ENCODE assay signal across 8 cellular contexts in the genomic region with DNA sequence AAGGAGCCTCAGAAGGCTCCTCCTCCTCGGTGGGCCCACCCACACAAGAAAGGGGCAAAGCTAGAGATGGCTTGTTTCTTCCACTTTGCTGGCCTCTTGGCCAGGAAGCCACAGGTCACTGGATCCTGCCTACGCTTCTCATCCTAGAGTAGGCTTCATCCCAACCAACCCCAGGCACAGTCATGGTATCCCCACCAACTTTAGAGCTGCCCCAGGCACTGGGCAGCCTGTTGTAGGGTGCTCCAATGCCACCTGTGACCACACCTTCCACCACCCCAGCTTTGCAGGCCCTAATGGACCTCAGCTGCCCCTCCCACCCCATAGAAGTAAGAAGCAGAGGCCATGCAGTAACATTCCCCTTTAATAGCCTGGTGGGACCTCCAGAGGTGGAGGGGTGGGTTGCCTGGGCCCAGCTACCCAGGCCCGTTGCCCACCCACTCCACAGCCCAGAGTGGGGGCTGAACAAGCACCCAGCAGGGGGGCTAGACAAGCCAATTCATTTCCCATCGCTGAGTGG. TPM values are rescaled to one million over a fixed set of nuclear protein-coding genes. Genes with fewer than 3 reads are reported as not detected.
DNase-seq lines count a peak whose midpoint lies in the region; ATAC-seq, FAIRE-seq and TF ChIP-seq lines count a peak whose summit lies in the region.

No MANE protein-coding gene starts in this region.

- TF ChIP-seq CTCF in fibroblast of lung (conservative IDR thresholded peaks at IDR 0.05 in 1 of 2, IDR thresholded peaks at IDR 0.05 in 1 of 2; ENCODE audit: low read depth in 1 of 2, low read length in 2 of 2) (no peak), progenitor cell of endocrine pancreas (IDR thresholded peaks at IDR 0.05; ENCODE audit: unreplicated experiment) (no peak), D721Med (IDR thresholded peaks at IDR 0.05; ENCODE audit: insufficient read depth, missing control alignments) (no peak)

- peaks cover 12% of the 10 kb centered on the region for H3K36me3 Mint-ChIP-seq in progenitor cell of endocrine pancreas (ENCODE audit: insufficient read depth)

- H3K4me2 ChIP-seq in fibroblast of lung (ENCODE audit: extremely low read depth, insufficient read depth, low read length) = peak overlapping the region; percentile 89

- ATAC-seq in SK-N-SH treated with all-trans-retinoic acid at 6 μM for 48 hours (no peak), GM18870 (IDR thresholded peaks at IDR 0.05; ENCODE audit: unreplicated experiment) (no peak), HG02852 (IDR thresholded peaks at IDR 0.05; ENCODE audit: unreplicated experiment) (no peak), GM21423 (IDR thresholded peaks at IDR 0.05; ENCODE audit: unreplicated experiment) (no peak)

- H3K27ac Mint-ChIP-seq in progenitor cell of endocrine pancreas = peak overlapping the region; percentile 96

- H3K9me3 ChIP-seq in ES-I3 (ENCODE audit: control insufficient read depth, insufficient read depth, low read length) (no peaks in the 10 kb centered on the region), fibroblast of lung (ENCODE audit: control insufficient read depth, insufficient read depth, low read depth, low read length) (no peaks in the 10 kb centered on the region)

- no peaks in the 10 kb centered on the region for H4K20me1 ChIP-seq in fibroblast of lung (ENCODE audit: control insufficient read depth, extremely low read depth, insufficient read depth, low read length)

- peak overlapping the region; percentile 92 for H3K4me3 Mint-ChIP-seq in progenitor cell of endocrine pancreas (ENCODE audit: low read depth)

- H3K27me3 ChIP-seq in fibroblast of lung (ENCODE audit: control insufficient read depth, insufficient read depth, low read length) = no peaks in the 10 kb centered on the region

- no peaks in the 10 kb centered on the region for H3K9me3 Mint-ChIP-seq in progenitor cell of endocrine pancreas (ENCODE audit: low read depth)

- peak overlapping the region; percentile 30 for H2AFZ ChIP-seq in fibroblast of lung (ENCODE audit: low read length)

- H3K9ac ChIP-seq in ES-I3 (ENCODE audit: low read depth, low read length) (peak overlapping the region; percentile 94), fibroblast of lung (ENCODE audit: insufficient read depth, low read length) (peak overlapping the region; percentile 48)

- peak overlapping the region in 3 of 4 experiments; percentile 42 to 83 (median 54) for H3K4me3 ChIP-seq in fibroblast of lung (replicated peaks in 1 of 4; ENCODE audit: control extremely low read depth in 1 of 4, insufficient read depth in 1 of 4, low read depth in 3 of 4, low read length in 4 of 4)

- H3K4me1 Mint-ChIP-seq in progenitor cell of endocrine pancreas (ENCODE audit: low read depth) = peaks cover 40% of the 10 kb centered on the region

- H3K27ac ChIP-seq in fibroblast of lung (ENCODE audit: insufficient read depth, low read length) = peak overlapping the region; percentile 96

- H3K4me1 ChIP-seq in ES-I3 (ENCODE audit: insufficient read depth, low read length) (peaks cover 4% of the 10 kb centered on the region; the same call in 1 of the 2 replicates), fibroblast of lung (ENCODE audit: control insufficient read depth, extremely low read depth, insufficient read depth, low read length) (peaks cover 20% of the 10 kb centered on the region)

- no peak for DNase-seq in fibroblast of lung (ENCODE audit: low read depth in 2 of 2)
- DNase-seq in progenitor cell of endocrine pancreas (ENCODE audit: low spot score, unreplicated experiment) = no peak
- no peak for DNase-seq in D721Med (ENCODE audit: insufficient read length, low spot score)

- H3K27me3 Mint-ChIP-seq in progenitor cell of endocrine pancreas = no peaks in the 10 kb centered on the region

- peaks cover 36% of the 10 kb centered on the region for H3K79me2 ChIP-seq in fibroblast of lung (ENCODE audit: control insufficient read depth, insufficient read depth, low read length)

- peaks cover 12% of the 10 kb centered on the region for H3K36me3 ChIP-seq in ES-I3 (ENCODE audit: insufficient read depth, low read length)
- H3K36me3 ChIP-seq in fibroblast of lung (ENCODE audit: control insufficient read depth, insufficient read depth, low read length) = peaks cover 30% of the 10 kb centered on the region

- FAIRE-seq in D721Med (lab: Jason Lieb, UNC) = no peak

TF ChIP-seq in SK-N-SH treated with all-trans-retinoic acid at 6 μM for 48 hours, 23 proteins besides CTCF, POLR2A, EP300 and RAD21:
- no peak for TF ChIP-seq GLIS3 (CRISPR knock-in tag; IDR thresholded peaks at IDR 0.05)
- TF ChIP-seq, protein P1, sequence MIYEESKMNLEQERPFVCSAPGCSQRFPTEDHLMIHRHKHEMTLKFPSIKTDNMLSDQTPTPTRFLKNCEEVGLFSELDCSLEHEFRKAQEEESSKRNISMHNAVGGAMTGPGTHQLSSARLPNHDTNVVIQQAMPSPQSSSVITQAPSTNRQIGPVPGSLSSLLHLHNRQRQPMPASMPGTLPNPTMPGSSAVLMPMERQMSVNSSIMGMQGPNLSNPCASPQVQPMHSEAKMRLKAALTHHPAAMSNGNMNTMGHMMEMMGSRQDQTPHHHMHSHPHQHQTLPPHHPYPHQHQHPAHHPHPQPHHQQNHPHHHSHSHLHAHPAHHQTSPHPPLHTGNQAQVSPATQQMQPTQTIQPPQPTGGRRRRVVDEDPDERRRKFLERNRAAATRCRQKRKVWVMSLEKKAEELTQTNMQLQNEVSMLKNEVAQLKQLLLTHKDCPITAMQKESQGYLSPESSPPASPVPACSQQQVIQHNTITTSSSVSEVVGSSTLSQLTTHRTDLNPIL (CRISPR knock-in tag; IDR thresholded peaks at IDR 0.05; ENCODE audit: low read depth) = 0 out of 2 replicates have a peak, but pooled peaks have one; percentile 5

RNA-seq across cellular contexts. Expression of a gene that starts 0.5 kb away (rescaled TPM):
- total RNA-seq in fibroblast of lung (146 and 167 TPM in 2 replicates), progenitor cell of endocrine pancreas (72.2 and 81.5 TPM in 2 replicates)
- polyA plus RNA-seq in fibroblast of lung = 215 and 269 TPM in 2 replicates
- polyA plus RNA-seq in fibroblast of lung (2012) = 201 and 237 TPM in 2 replicates
- polyA minus RNA-seq in fibroblast of lung (ENCODE audit: low replicate concordance) = 126 and 150 TPM in 2 replicates

RNA-seq across cellular contexts. Expression of a gene that starts 3.0 kb away (rescaled TPM):
- total RNA-seq in fibroblast of lung = 52.6 and 73.7 TPM in 2 replicates
- 73.6 and 99.9 TPM in 2 replicates for polyA plus RNA-seq in fibroblast of lung
- polyA plus RNA-seq in fibroblast of lung (2012) = 76.2 and 99.7 TPM in 2 replicates
- polyA minus RNA-seq in fibroblast of lung (ENCODE audit: low replicate concordance) = 57.9 and 128 TPM in 2 replicates
- 73.0 and 80.4 TPM in 2 replicates for total RNA-seq in progenitor cell of endocrine pancreas

RNA-seq across cellular contexts. Expression of a gene that starts 11.6 kb away (rescaled TPM):
- 293 and 325 TPM in 2 replicates for total RNA-seq in fibroblast of lung
- 160 and 273 TPM in 2 replicates for polyA plus RNA-seq in fibroblast of lung
- 297 and 535 TPM in 2 replicates for polyA plus RNA-seq in fibroblast of lung (2012)
- 1,633 and 2,396 TPM in 2 replicates for polyA minus RNA-seq in fibroblast of lung (ENCODE audit: low replicate concordance)
- total RNA-seq in progenitor cell of endocrine pancreas = 699 and 731 TPM in 2 replicates

RNA-seq across cellular contexts. Expression of a gene that starts 17.7 kb away (rescaled TPM):
- total RNA-seq in fibroblast of lung (13.9 and 14.9 TPM in 2 replicates), progenitor cell of endocrine pancreas (70.9 and 71.3 TPM in 2 replicates)
- polyA plus RNA-seq in fibroblast of lung = 3.0 and 4.1 TPM in 2 replicates
- polyA plus RNA-seq in fibroblast of lung (2012) = 4.8 and 5.6 TPM in 2 replicates
- polyA minus RNA-seq in fibroblast of lung (ENCODE audit: low replicate concordance) = 6.0 and 7.3 TPM in 2 replicates

RNA-seq across cellular contexts. Expression of a gene that starts 35.8 kb away (rescaled TPM):
- total RNA-seq in fibroblast of lung (4.9 and 5.9 TPM in 2 replicates), progenitor cell of endocrine pancreas (22.3 and 22.7 TPM in 2 replicates)
- polyA plus RNA-seq in fibroblast of lung = 3.1 and 4.3 TPM in 2 replicates
- polyA plus RNA-seq in fibroblast of lung (2012) = 8.8 and 12.9 TPM in 2 replicates
- 10.4 and 14.3 TPM in 2 replicates for polyA minus RNA-seq in fibroblast of lung (ENCODE audit: low replicate concordance)
